In the genomic region with DNA sequence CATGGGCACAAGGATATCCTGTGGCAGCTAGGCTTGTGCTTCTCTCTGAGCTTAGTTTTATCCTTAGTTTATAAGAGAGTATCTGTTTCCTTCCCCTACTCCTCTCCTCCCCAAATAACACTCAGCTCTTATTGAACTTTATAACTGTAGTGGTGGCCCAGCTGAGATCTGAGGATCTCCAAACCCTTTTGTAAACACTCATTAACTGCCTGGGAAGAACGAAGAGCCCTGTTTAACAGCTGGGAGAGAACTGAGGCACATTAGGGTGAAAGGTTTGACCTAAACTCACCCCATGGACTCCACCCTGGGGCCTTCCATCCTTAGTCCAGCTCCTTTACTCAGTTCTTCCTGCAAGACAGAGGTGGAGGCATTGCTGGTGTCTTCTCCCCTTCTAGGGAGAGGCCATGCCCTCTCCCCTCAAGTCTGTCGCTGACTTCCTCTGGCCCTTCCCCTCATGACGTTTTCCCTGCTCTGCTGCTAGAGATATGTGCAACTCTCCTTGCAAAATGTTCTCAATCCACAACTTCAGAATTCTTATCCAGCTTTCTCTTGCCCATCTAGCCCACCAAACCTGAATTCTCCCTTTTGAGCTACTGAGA, we compare ENCODE assay signal across 10 cellular contexts. TPM values are rescaled to one million over a fixed set of nuclear protein-coding genes. Genes with fewer than 3 reads are reported as not detected.
DNase-seq lines count a peak whose midpoint lies in the region; ATAC-seq and TF ChIP-seq lines count a peak whose summit lies in the region.
"Had no signal": no experiment of that assay in that cellular context is flagged by ENCODE, and none has a peak within 500 bp of the region (broad histone marks: within the 10 kb centered on the region; RNA-seq: fewer than 3 reads in every experiment).

No MANE protein-coding gene starts in this region.

- no peak for TF ChIP-seq POLR2A in Peyer's patch (IDR thresholded peaks at IDR 0.05)

- H3K27me3 ChIP-seq in Peyer's patch (no peaks in the 10 kb centered on the region), smooth muscle cell (ENCODE audit: low read depth) (no peaks in the 10 kb centered on the region)

- H3K79me2 ChIP-seq in smooth muscle cell (ENCODE audit: low read depth) = peaks cover 14% of the 10 kb centered on the region

- peak overlapping the region; percentile 42 for H3K9ac ChIP-seq in smooth muscle cell (ENCODE audit: low read depth)

- ATAC-seq in activated CD4-positive, CD25-positive, alpha-beta regulatory T cell treated with anti-CD3 and anti-CD28 coated beads, Interleukin-2, amount 50 U/mL, for 24 hours = no peak

- peak overlapping the region; percentile 80 for H3K4me2 ChIP-seq in smooth muscle cell

- H3K4me1 ChIP-seq in Peyer's patch (peaks cover 10 to 78% (median 25%) of the 10 kb centered on the region in 4 donors), smooth muscle cell (ENCODE audit: low read depth) (peaks cover 55% of the 10 kb centered on the region)

- TF ChIP-seq CTCF in Peyer's patch (IDR thresholded peaks at IDR 0.05) (no peak), fibroblast of villous mesenchyme (IDR thresholded peaks at IDR 0.05; ENCODE audit: insufficient read depth, low read depth, low read length) (no peak), smooth muscle cell (IDR thresholded peaks at IDR 0.05; ENCODE audit: borderline replicate concordance, insufficient read depth, poor library complexity, severe bottlenecking) (no peak)

- H3K4me3 ChIP-seq in Peyer's patch = no peak overlapping the region
- H3K4me3 ChIP-seq in fibroblast of villous mesenchyme (ENCODE audit: low read depth, low read length) = no peak overlapping the region
- peak overlapping the region; percentile 14 for H3K4me3 ChIP-seq in smooth muscle cell

- peaks cover 26% of the 10 kb centered on the region for H3F3A ChIP-seq in smooth muscle cell (ENCODE audit: low read depth)

- H3K36me3 ChIP-seq in Peyer's patch = no peaks in the 10 kb centered on the region
- H3K36me3 ChIP-seq in smooth muscle cell (ENCODE audit: low read depth) = no peaks in the 10 kb centered on the region

- H3K27ac ChIP-seq in Peyer's patch (peak overlapping the region; percentile 52 to 72 (median 61)), smooth muscle cell (ENCODE audit: low read depth) (peak overlapping the region; percentile 78)

- WGBS in smooth muscle cell (ENCODE audit: low lambda C conversion rate) = 10% methylated on average over 3 of the region's 3 CpGs

- H2AFZ ChIP-seq in smooth muscle cell (ENCODE audit: low read depth) = no peak overlapping the region

- no peaks in the 10 kb centered on the region for H3K9me3 ChIP-seq in Peyer's patch
- no peaks in the 10 kb centered on the region for H3K9me3 ChIP-seq in smooth muscle cell (replicated peaks; ENCODE audit: low read depth)

- DNase-seq in NCI-H1092 treated with DMSO at 0.1 percent for 48 hours (lab: John Stamatoyannopoulos, UW) = peak; percentile 66
- no peak for DNase-seq in NCI-H1092 (lab: John Stamatoyannopoulos, UW)
- DNase-seq in Peyer's patch = peak in 1 of 3 donors; percentile 50
- DNase-seq in fibroblast of villous mesenchyme (ENCODE audit: low read depth) = peak; percentile 91
- no peak for DNase-seq in smooth muscle cell (lab: John Stamatoyannopoulos, UW; ENCODE audit: unreplicated experiment)
- DNase-seq in stimulated activated naive CD4-positive, alpha-beta T cell treated with Interleukin-2 at 50 U/mL for 16 hours (lab: John Stamatoyannopoulos, UW) = no peak
- no peak for DNase-seq in cerebellar cortex (ENCODE audit: low spot score)

- H4K20me1 ChIP-seq in smooth muscle cell (ENCODE audit: low read depth) = peaks cover 7% of the 10 kb centered on the region

RNA-seq across cellular contexts. Expression of a gene that starts 1.2 kb away (rescaled TPM):
- total RNA-seq in Peyer's patch = 10 to 100 TPM; 46.2 to 93.3 (median 72.1) TPM
- total RNA-seq in fibroblast of villous mesenchyme = 20.3 and 23.5 TPM in 2 replicates
- 13.6 and 22.5 TPM in 2 replicates for total RNA-seq in smooth muscle cell
- polyA plus RNA-seq in smooth muscle cell = 21.6 and 22.1 TPM in 2 replicates

RNA-seq across cellular contexts. Expression of a gene that starts 20.1 kb away (rescaled TPM):
- total RNA-seq in Peyer's patch = 10 to 100 TPM in 1 of 4 donors, 1 to 10 TPM in 3; 2.5 to 21.5 (median 3.4) TPM
- total RNA-seq in fibroblast of villous mesenchyme = 19.0 and 28.5 TPM in 2 replicates
- total RNA-seq in smooth muscle cell = 10.4 and 15.1 TPM in 2 replicates
- polyA plus RNA-seq in smooth muscle cell = 5.2 and 5.5 TPM in 2 replicates

RNA-seq across cellular contexts. Expression of a gene that starts 56.7 kb away (rescaled TPM):
- total RNA-seq in Peyer's patch (1 to 10 TPM in 1 of 4 donors, not detected in 3; 1.6 TPM), fibroblast of villous mesenchyme (2.2 and 2.9 TPM in 2 replicates), smooth muscle cell (not detected in 2 replicates)
- polyA plus RNA-seq in smooth muscle cell = 0.27 and 0.30 TPM in 2 replicates
- total RNA-seq: SK-MEL-5 had no signal
- polyA plus RNA-seq: keratinocyte had no signal

Comparison
In these comparisons a context has a peak if more than half of its experiments do, and no peak if none do; other contexts are left out.
1. DNase-seq: peak in NCI-H1092 treated with DMSO at 0.1 percent for 48 hours (single experiment) and fibroblast of villous mesenchyme (single experiment); none in NCI-H1092 (single experiment), smooth muscle cell (single experiment), stimulated activated naive CD4-positive, alpha-beta T cell treated with Interleukin-2 at 50 U/mL for 16 hours (single experiment) and cerebellar cortex (single experiment).